ENCODE assay signal across 8 cellular contexts in the genomic region with DNA sequence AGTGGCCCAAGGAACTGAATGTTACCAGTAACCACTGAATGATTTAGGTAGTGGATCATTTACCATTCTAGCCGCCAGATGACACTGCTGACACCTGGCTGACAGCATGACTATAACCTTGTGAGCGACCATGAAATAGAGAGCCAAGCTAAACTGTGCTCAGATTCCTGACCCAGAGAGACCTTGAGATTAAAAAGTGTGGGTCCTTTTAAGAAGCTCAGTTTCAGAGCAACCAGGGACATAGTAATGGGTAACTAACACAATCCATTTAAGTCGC.
DNase-seq lines count a peak whose midpoint lies in the region; ATAC-seq and TF ChIP-seq lines count a peak whose summit lies in the region.
"Had no signal": no experiment of that assay in that cellular context is flagged by ENCODE, and none has a peak within 500 bp of the region (broad histone marks: within the 10 kb centered on the region; RNA-seq: fewer than 3 reads in every experiment).

No MANE protein-coding gene starts in this region.

- intact Hi-C loops in colonic mucosa (cut with DNase I), result no loop called here

- TF ChIP-seq CTCF in endodermal cell (conservative IDR thresholded peaks at IDR 0.05) (peak; percentile 71), BE2C (IDR thresholded peaks at IDR 0.05; ENCODE audit: low read depth, low read length) (no peak; the same call in 1 of the 2 replicates), colonic mucosa (IDR thresholded peaks at IDR 0.05) (no peak)

- H3K9me3 ChIP-seq in endodermal cell (ENCODE audit: control insufficient read depth, low read length), result no peaks in the 10 kb centered on the region
- no peaks in the 10 kb centered on the region for H3K9me3 ChIP-seq in skeletal muscle tissue (ENCODE audit: control insufficient read depth in 3 of 3, low read length in 3 of 3)
- no peaks in the 10 kb centered on the region for H3K9me3 ChIP-seq in BE2C
- no peaks in the 10 kb centered on the region for H3K9me3 ChIP-seq in colonic mucosa

- H3K9me3 Mint-ChIP-seq in endodermal cell, result peaks cover 5% of the 10 kb centered on the region
- H3K9me3 Mint-ChIP-seq: memory B cell had no signal

- H3K36me3 Mint-ChIP-seq in endodermal cell (ENCODE audit: low read depth), result no peaks in the 10 kb centered on the region
- H3K36me3 Mint-ChIP-seq: memory B cell had no signal

- peak overlapping the region; percentile 18 for H3K27ac Mint-ChIP-seq in endodermal cell
- H3K27ac Mint-ChIP-seq: memory B cell had no signal

- peak; percentile 84 for ATAC-seq in GM19452 (IDR thresholded peaks at IDR 0.05; ENCODE audit: unreplicated experiment)
- ATAC-seq in HG03565 (IDR thresholded peaks at IDR 0.05; ENCODE audit: unreplicated experiment), result peak; percentile 72

- H3K4me1 Mint-ChIP-seq in endodermal cell, result peaks cover 2% of the 10 kb centered on the region
- H3K4me1 Mint-ChIP-seq: memory B cell had no signal

- H3K27me3 Mint-ChIP-seq in endodermal cell (ENCODE audit: insufficient read depth), result no peaks in the 10 kb centered on the region
- H3K27me3 Mint-ChIP-seq: memory B cell had no signal

- H3K36me3 ChIP-seq in endodermal cell (ENCODE audit: control insufficient read depth, insufficient read depth, low read length), result no peaks in the 10 kb centered on the region
- no peaks in the 10 kb centered on the region for H3K36me3 ChIP-seq in skeletal muscle tissue (ENCODE audit: control insufficient read depth in 3 of 3, insufficient read depth in 3 of 3, low read length in 3 of 3)
- H3K36me3 ChIP-seq in BE2C, result no peaks in the 10 kb centered on the region
- no peaks in the 10 kb centered on the region for H3K36me3 ChIP-seq in colonic mucosa

- peak; percentile 73 for DNase-seq in endodermal cell
- DNase-seq in BE2C, result no peak
- no peak for DNase-seq in colonic mucosa
- DNase-seq in activated CD4-positive, alpha-beta T cell treated with anti-CD3 and anti-CD28 coated beads for 4 hours, result no peak

- H3K4me1 ChIP-seq in endodermal cell (ENCODE audit: control insufficient read depth, insufficient read depth, low read length), result no peaks in the 10 kb centered on the region
- peaks cover 3 to 4% (median 4%) of the 10 kb centered on the region in 3 donors for H3K4me1 ChIP-seq in skeletal muscle tissue (ENCODE audit: control insufficient read depth in 3 of 3, insufficient read depth in 3 of 3, low read length in 3 of 3)
- peaks cover 10% of the 10 kb centered on the region for H3K4me1 ChIP-seq in BE2C
- H3K4me1 ChIP-seq in colonic mucosa, result no peaks in the 10 kb centered on the region

- H3K9ac ChIP-seq in endodermal cell (ENCODE audit: extremely low read depth, low read length, poor library complexity, severe bottlenecking), result no peak overlapping the region
- no peak overlapping the region for H3K9ac ChIP-seq in skeletal muscle tissue (ENCODE audit: low read depth in 1 of 3, low read length in 3 of 3)
- no peak overlapping the region for H3K9ac ChIP-seq in colonic mucosa (ENCODE audit: low read depth in 2 of 2, low read length in 2 of 2)

- H3K27ac ChIP-seq in endodermal cell (ENCODE audit: low read depth, low read length), result no peak overlapping the region
- H3K27ac ChIP-seq in skeletal muscle tissue (ENCODE audit: low read depth, low read length), result peak overlapping the region; percentile 28
- H3K27ac ChIP-seq in colonic mucosa, result no peak overlapping the region

- no peak overlapping the region for H3K4me3 Mint-ChIP-seq in endodermal cell
- H3K4me3 Mint-ChIP-seq: memory B cell had no signal

- 36 to 55% methylated on average over 2 to 3 of the region's 3 CpGs for WGBS in endodermal cell (ENCODE audit: insufficient coverage in 1 of 2, insufficient read length in 1 of 2), 2 experiments

- H3K4me3 ChIP-seq in endodermal cell (ENCODE audit: low read length), result no peak overlapping the region
- no peak overlapping the region for H3K4me3 ChIP-seq in skeletal muscle tissue (ENCODE audit: low read length in 3 of 3)
- no peak overlapping the region for H3K4me3 ChIP-seq in BE2C (ENCODE audit: low read depth, low read length)
- no peak overlapping the region for H3K4me3 ChIP-seq in colonic mucosa

- H3K27me3 ChIP-seq in endodermal cell (ENCODE audit: control insufficient read depth, insufficient read depth, low read length, poor library complexity, severe bottlenecking) (no peaks in the 10 kb centered on the region), skeletal muscle tissue (ENCODE audit: control insufficient read depth in 3 of 3, insufficient read depth in 3 of 3, low read length in 3 of 3) (no peaks in the 10 kb centered on the region), BE2C (no peaks in the 10 kb centered on the region), colonic mucosa (no peaks in the 10 kb centered on the region)
